ENCODE assay signal across 27 cellular contexts in genomic region chr7:37011151-37011890, GRCh38.
"Had no signal": no experiment of that assay in that cellular context is flagged by ENCODE, and none has a peak within 500 bp of the region (broad histone marks: within the 10 kb centered on the region; RNA-seq: fewer than 3 reads in every experiment).

No MANE protein-coding gene starts in this region.

- H3K9me3 Mint-ChIP-seq: activated CD4-positive, alpha-beta memory T cell treated with anti-CD3 and anti-CD28 coated beads, Interleukin-2, amount 10 ng/mL, durations not matched to agents 7 days and 5 days; activated naive CD4-positive, alpha-beta T cell treated with anti-CD3 and anti-CD28 coated beads for 36 hours; activated naive CD4-positive, alpha-beta T cell treated with anti-CD3 and anti-CD28 coated beads, Interleukin-2, amount 50 U/mL, for 72 hours; IgD-negative memory B cell had no signal

- H3K4me3 Mint-ChIP-seq: activated CD4-positive, alpha-beta memory T cell treated with anti-CD3 and anti-CD28 coated beads, Interleukin-2, amount 10 ng/mL, durations not matched to agents 7 days and 5 days; activated CD8-positive, alpha-beta memory T cell treated with anti-CD3 and anti-CD28 coated beads, Interleukin-2, amount 10 ng/mL, durations not matched to agents 7 days and 5 days; activated naive CD4-positive, alpha-beta T cell treated with anti-CD3 and anti-CD28 coated beads for 36 hours; IgD-negative memory B cell had no signal

- DNase-seq: activated CD4-positive, alpha-beta memory T cell treated with anti-CD3 and anti-CD28 coated beads, Interleukin-2, amount 10 ng/mL, durations not matched to agents 7 days and 5 days; activated CD4-positive, alpha-beta T cell treated with anti-CD3 and anti-CD28 coated beads for 1 hour; activated CD4-positive, alpha-beta T cell treated with anti-CD3 and anti-CD28 coated beads for 48 hours; activated CD4-positive, CD25-positive, alpha-beta regulatory T cell; activated CD8-positive, alpha-beta memory T cell treated with anti-CD3 and anti-CD28 coated beads for 24 hours; activated CD8-positive, alpha-beta memory T cell treated with anti-CD3 and anti-CD28 coated beads, Interleukin-2, amount 10 ng/mL, durations not matched to agents 7 days and 5 days; activated CD8-positive, alpha-beta memory T cell treated with anti-CD3 and anti-CD28 coated beads, Interleukin-2, amount 50 U/mL, for 48 hours; activated gamma-delta T cell treated with Interleukin-2 at 50 U/mL for 16 hours; activated naive CD4-positive, alpha-beta T cell treated with anti-CD3 and anti-CD28 coated beads for 36 hours; adrenal gland; body of pancreas; Karpas-422; KBM-7; NCI-H1048; NCI-H1105 treated with DMSO at 0.1 percent for 48 hours; NCI-H1436; NCI-H1694; NCI-H1930; NCI-H2081 treated with DMSO at 0.1 percent for 48 hours; NCI-H226; NCI-H446 treated with DMSO at 0.1 percent for 48 hours; OCI-M1; Right ventricle myocardium superior; T1000; WERI-Rb-1 had no signal

- H3K27me3 Mint-ChIP-seq: activated CD4-positive, alpha-beta memory T cell treated with anti-CD3 and anti-CD28 coated beads, Interleukin-2, amount 10 ng/mL, durations not matched to agents 7 days and 5 days; activated CD8-positive, alpha-beta memory T cell treated with anti-CD3 and anti-CD28 coated beads, Interleukin-2, amount 10 ng/mL, durations not matched to agents 7 days and 5 days; IgD-negative memory B cell had no signal

- ATAC-seq: activated CD8-positive, alpha-beta memory T cell treated with anti-CD3 and anti-CD28 coated beads, Interleukin-2, amount 10 ng/mL, durations not matched to agents 7 days and 5 days; activated naive CD4-positive, alpha-beta T cell treated with anti-CD3 and anti-CD28 coated beads, Interleukin-2, amount 50 U/mL, for 72 hours; body of pancreas had no signal

- H3K27ac Mint-ChIP-seq: activated CD4-positive, alpha-beta memory T cell treated with anti-CD3 and anti-CD28 coated beads, Interleukin-2, amount 10 ng/mL, durations not matched to agents 7 days and 5 days; activated CD8-positive, alpha-beta memory T cell treated with anti-CD3 and anti-CD28 coated beads, Interleukin-2, amount 10 ng/mL, durations not matched to agents 7 days and 5 days; activated naive CD4-positive, alpha-beta T cell treated with anti-CD3 and anti-CD28 coated beads for 36 hours; IgD-negative memory B cell had no signal
